In genomic region chr20:48295445-48295903, GRCh38 we compare ENCODE assay signal across 8 cellular contexts.
A peak's percentile ranks its signal among the peaks of the same experiment; 100 is the strongest.
DNase-seq lines count a peak whose midpoint lies in the region; ATAC-seq and TF ChIP-seq lines count a peak whose summit lies in the region.

No MANE protein-coding gene starts in this region.

- H3K4me3 ChIP-seq in LNCaP clone FGC (ENCODE audit: low read depth, low read length) = no peak overlapping the region

- TF ChIP-seq CTCF in LNCaP clone FGC (IDR thresholded peaks at IDR 0.05; ENCODE audit: control insufficient read depth, extremely low read depth, insufficient read depth) = peak; percentile 20; the same call in 1 of the 2 replicates

- ATAC-seq in HG03025 (IDR thresholded peaks at IDR 0.05; ENCODE audit: low FRiP score, unreplicated experiment) (no peak), HG02973 (IDR thresholded peaks at IDR 0.05; ENCODE audit: unreplicated experiment) (no peak)

- DNase-seq in AG08395 (ENCODE audit: low spot score) (peak; percentile 91), LNCaP clone FGC (ENCODE audit: low read depth) (no peak), dedifferentiated amniotic fluid mesenchymal stem cell (ENCODE audit: extremely low spot score) (peak; percentile 96), medulla oblongata (ENCODE audit: extremely low spot score) (peak; percentile 27), NCI-H146 (lab: John Stamatoyannopoulos, UW) (no peak), cortex of kidney (lab: John Stamatoyannopoulos, UW) (no peak)

Comparison
In these comparisons a context has a peak if more than half of its experiments do, and no peak if none do; other contexts are left out.
1. DNase-seq: peak in AG08395 (single experiment), dedifferentiated amniotic fluid mesenchymal stem cell (single experiment) and medulla oblongata (single experiment); none in LNCaP clone FGC (single experiment), NCI-H146 (single experiment) and cortex of kidney (single experiment).